18 cellular contexts compared by ENCODE assay signal in genomic region chr11:117477721-117478120, GRCh38.
DNase-seq lines count a peak whose midpoint lies in the region; ATAC-seq, FAIRE-seq and TF ChIP-seq lines count a peak whose summit lies in the region.
"Had no signal": no experiment of that assay in that cellular context is flagged by ENCODE, and none has a peak within 500 bp of the region (broad histone marks: within the 10 kb centered on the region; RNA-seq: fewer than 3 reads in every experiment).

No MANE protein-coding gene starts in this region.

- H3K4me2 ChIP-seq in H1 (ENCODE audit: insufficient read depth in 1 of 2, low read depth in 2 of 2, low read length in 2 of 2) (no peak overlapping the region), osteoblast (ENCODE audit: insufficient read depth, low read length) (no peak overlapping the region)

- no peak overlapping the region for H2BK120ac ChIP-seq in H1 (replicated peaks; ENCODE audit: low read depth, low read length)

- H3K27ac ChIP-seq in SJSA1 (peak overlapping the region; percentile 42; the same call in 1 of the 2 replicates), H1 (ENCODE audit: low read depth, low read length) (no peak overlapping the region), osteoblast (ENCODE audit: low read depth, low read length) (no peak overlapping the region)

- CTCF ChIA-PET in H1 (lab: Charles Lee; ENCODE audit: partially characterized antibody), result interaction anchor here (0.7 to 5.3 kb wide), 4 partner anchors 12 to 67 kb away, joined by 4 to 29 read pairs (median 14); no protein-coding TSS in a partner anchor

- H3K79me2 ChIP-seq in H1 (ENCODE audit: control insufficient read depth in 1 of 2, insufficient read depth in 2 of 2, low read length in 2 of 2) (no peaks in the 10 kb centered on the region), osteoblast (ENCODE audit: insufficient read depth, low read length) (no peaks in the 10 kb centered on the region)

- H3K36me3 Mint-ChIP-seq in brain, result peaks cover 39% of the 10 kb centered on the region
- H3K36me3 Mint-ChIP-seq: CD4-positive, alpha-beta memory T cell had no signal

- peaks cover 0 to 3% (median 0%) of the 10 kb centered on the region in 5 experiments for H3K9me3 Mint-ChIP-seq in brain
- H3K9me3 Mint-ChIP-seq: CD4-positive, alpha-beta memory T cell had no signal

- no peak overlapping the region for H3K18ac ChIP-seq in H1 (ENCODE audit: extremely low read depth, low read length)

- no peak overlapping the region for H4K91ac ChIP-seq in H1 (replicated peaks; ENCODE audit: insufficient read length, low read length)

- H2BK5ac ChIP-seq in H1 (ENCODE audit: low read depth, low read length), result no peak overlapping the region

- no peak overlapping the region for H2AK5ac ChIP-seq in H1 (ENCODE audit: low read depth, low read length)

- no peak for ATAC-seq in HG03460 (IDR thresholded peaks at IDR 0.05; ENCODE audit: unreplicated experiment)

- H4K20me1 ChIP-seq in H1 (replicated peaks in 1 of 2; ENCODE audit: control insufficient read depth in 1 of 2, insufficient read depth in 2 of 2, low read length in 2 of 2) (no peaks in the 10 kb centered on the region), osteoblast (ENCODE audit: insufficient read depth, low read length) (no peaks in the 10 kb centered on the region)

- POLR2A ChIA-PET in H1 (lab: Charles Lee; ENCODE audit: partially characterized antibody), result no interaction called here

- peaks cover 2% of the 10 kb centered on the region; the same call in 1 of the 2 replicates for H3K23me2 ChIP-seq in H1 (ENCODE audit: low read depth, low read length)

- H3K4me3 Mint-ChIP-seq in brain, result no peak overlapping the region
- H3K4me3 Mint-ChIP-seq: CD4-positive, alpha-beta memory T cell had no signal

- H2BK15ac ChIP-seq in H1 (ENCODE audit: low read length), result no peak overlapping the region

- H2AFZ ChIP-seq in H1 (ENCODE audit: low read length), result no peak overlapping the region
- no peak overlapping the region for H2AFZ ChIP-seq in osteoblast (ENCODE audit: low read length)

- peaks cover 44% of the 10 kb centered on the region for H3K4me1 Mint-ChIP-seq in brain

- no peak for TF ChIP-seq EP300 in H1 (IDR thresholded peaks at IDR 0.05; ENCODE audit: borderline replicate concordance in 1 of 2, low read depth in 2 of 2, low read length in 2 of 2)

- 92% methylated on average over 4 of the region's 4 CpGs; no CpG with 5 or more reads in 1 of the 2 experiments for WGBS in H1 (ENCODE audit: extremely low coverage in 1 of 2, insufficient coverage in 1 of 2, insufficient read length in 1 of 2, insufficient replicate concordance in 2 of 2, low coverage in 1 of 2, low lambda C conversion rate in 2 of 2, missing lambda C conversion rate in 1 of 2), 2 experiments

- H3K79me1 ChIP-seq in H1 (ENCODE audit: low read depth, low read length), result no peaks in the 10 kb centered on the region; the same call in 1 of the 2 replicates

- no peaks in the 10 kb centered on the region for H3K9me3 ChIP-seq in SJSA1 (replicated peaks)
- no peaks in the 10 kb centered on the region for H3K9me3 ChIP-seq in H1 (ENCODE audit: insufficient read depth in 2 of 2, low read depth in 1 of 2, low read length in 1 of 2)
- H3K9me3 ChIP-seq in osteoblast (ENCODE audit: low read depth, low read length), result no peaks in the 10 kb centered on the region

- DNase-seq in SJSA1 (ENCODE audit: low read depth in 1 of 2, low spot score in 2 of 2) (peak; percentile 64 to 71), H1 (ENCODE audit: low read depth in 1 of 2, low spot score in 2 of 2) (no peak), osteoblast (ENCODE audit: insufficient read length, low spot score, missing footprints) (peak; percentile 14), T-helper 1 cell (no peak), NCI-H1105 treated with DMSO at 0.1 percent for 48 hours (lab: John Stamatoyannopoulos, UW) (no peak)
- DNase-seq: C1 segment of cervical spinal cord; Calu3; CD4-positive, alpha-beta memory T cell; COR-L47; DMS79; EL; GOT3; H7; HCEC 1CT had no signal

- no peak overlapping the region for H3K23ac ChIP-seq in H1 (ENCODE audit: insufficient read length)

- no peaks in the 10 kb centered on the region for H3K27me3 ChIP-seq in SJSA1 (replicated peaks)
- no peaks in the 10 kb centered on the region; a peak in 1 of 7 replicates for H3K27me3 ChIP-seq in H1 (replicated peaks in 1 of 4; ENCODE audit: control insufficient read depth in 3 of 4, extremely low read depth in 1 of 4, insufficient read depth in 3 of 4, low read length in 3 of 4)
- H3K27me3 ChIP-seq in osteoblast (ENCODE audit: insufficient read depth, low read length), result no peaks in the 10 kb centered on the region

- H3K56ac ChIP-seq in H1 (replicated peaks; ENCODE audit: insufficient read length, low read depth, low read length), result no peak overlapping the region

- peak overlapping the region in 4 of 5 experiments; percentile 14 to 92 (median 50) for H3K27ac Mint-ChIP-seq in brain
- H3K27ac Mint-ChIP-seq: CD4-positive, alpha-beta memory T cell had no signal

- H3K4ac ChIP-seq in H1 (replicated peaks; ENCODE audit: insufficient read length, low read depth, low read length), result no peak overlapping the region

- H3K36me3 ChIP-seq in SJSA1, result no peaks in the 10 kb centered on the region
- no peaks in the 10 kb centered on the region; a peak in 1 of 8 replicates for H3K36me3 ChIP-seq in H1 (ENCODE audit: control insufficient read depth in 2 of 4, insufficient read depth in 4 of 4, low read length in 3 of 4)
- no peaks in the 10 kb centered on the region for H3K36me3 ChIP-seq in osteoblast (ENCODE audit: insufficient read depth, low read length)

- H3K14ac ChIP-seq in H1 (ENCODE audit: insufficient read length), result no peak overlapping the region

- H2BK20ac ChIP-seq in H1 (ENCODE audit: low read length), result 0 out of 2 replicates have a peak overlapping the region, but pooled peaks have one; percentile 48

- no peak overlapping the region for H4K5ac ChIP-seq in H1 (ENCODE audit: insufficient read length, low read depth, low read length)

- H3K4me3 ChIP-seq in SJSA1 (no peak overlapping the region), H1 (ENCODE audit: extremely low read depth in 1 of 4, insufficient read depth in 2 of 4, low read depth in 3 of 4, low read length in 4 of 4) (no peak overlapping the region), osteoblast (ENCODE audit: insufficient read depth, low read length) (no peak overlapping the region)
- H3K4me3 ChIP-seq: GM12878 had no signal

- peaks cover 3% of the 10 kb centered on the region for H3K27me3 Mint-ChIP-seq in brain

- no peak overlapping the region for H2BK12ac ChIP-seq in H1 (ENCODE audit: low read depth, low read length)

- no peak for TF ChIP-seq POLR2A in H1 (IDR thresholded peaks at IDR 0.05; ENCODE audit: control extremely low read depth in 1 of 2, low read depth in 2 of 2, low read length in 2 of 2)

- no peak for FAIRE-seq in H1 (lab: Jason Lieb, UNC)
- FAIRE-seq: GM12878, GM18507 had no signal

- H4K8ac ChIP-seq in H1 (ENCODE audit: extremely low read depth, insufficient read depth, low read length), result no peak overlapping the region; the same call in 1 of the 2 replicates

- TF ChIP-seq RAD21 in H1 (IDR thresholded peaks at IDR 0.05 in 1 of 2, conservative IDR thresholded peaks at IDR 0.05 in 1 of 2; ENCODE audit: low read depth in 2 of 2, low read length in 2 of 2), result no peak

- H3K4me1 ChIP-seq in SJSA1 (replicated peaks), result peaks cover 26% of the 10 kb centered on the region
- peaks cover 0 to 6% (median 4%) of the 10 kb centered on the region in 4 experiments; a peak in 5 of 7 replicates for H3K4me1 ChIP-seq in H1 (replicated peaks in 1 of 4; ENCODE audit: control insufficient read depth in 3 of 4, insufficient read depth in 4 of 4, low read length in 3 of 4)
- H3K4me1 ChIP-seq in osteoblast (ENCODE audit: insufficient read depth, low read length), result no peaks in the 10 kb centered on the region

- no peak overlapping the region for H3K9ac ChIP-seq in H1 (replicated peaks in 1 of 4; ENCODE audit: extremely low read depth in 1 of 4, low read depth in 3 of 4, low read length in 3 of 4)

- TF ChIP-seq CTCF in brain (conservative IDR thresholded peaks at IDR 0.05), result no peak
- no peak for TF ChIP-seq CTCF in H1 (IDR thresholded peaks at IDR 0.05; ENCODE audit: control extremely low read depth in 1 of 3, insufficient read depth in 1 of 3, low read depth in 1 of 3, low read length in 3 of 3)
- no peak for TF ChIP-seq CTCF in osteoblast (IDR thresholded peaks at IDR 0.05; ENCODE audit: extremely low read depth, low read depth, low read length)

TF ChIP-seq in H1, 55 proteins besides CTCF, POLR2A, EP300 and RAD21:
- TF ChIP-seq YY1 (IDR thresholded peaks at IDR 0.05; ENCODE audit: low read depth, low read length) (no peak), RNF2 (IDR thresholded peaks at IDR 0.05; ENCODE audit: borderline replicate concordance, low read depth, low read length, missing control alignments, poor library complexity, severe bottlenecking) (no peak), HDAC2 (IDR thresholded peaks at IDR 0.05; ENCODE audit: borderline replicate concordance in 1 of 2, low read depth in 2 of 2, low read length in 2 of 2) (no peak), TAF1 (IDR thresholded peaks at IDR 0.05; ENCODE audit: low read depth, low read length) (no peak), PHF8 (conservative IDR thresholded peaks at IDR 0.05; ENCODE audit: low read depth, low read length) (no peak), POLR2AphosphoS5 (IDR thresholded peaks at IDR 0.05; ENCODE audit: low read depth, low read length) (no peak), CREB1 (IDR thresholded peaks at IDR 0.05) (no peak), GTF2F1 (IDR thresholded peaks at IDR 0.05; ENCODE audit: borderline replicate concordance, low read depth, low read length) (no peak), JUND (IDR thresholded peaks at IDR 0.05; ENCODE audit: low read length) (no peak), RFX5 (IDR thresholded peaks at IDR 0.05; ENCODE audit: borderline replicate concordance, low read depth, low read length) (no peak), EZH2 (IDR thresholded peaks at IDR 0.05; ENCODE audit: low read depth, low read length, severe bottlenecking) (no peak), SP2 (IDR thresholded peaks at IDR 0.05; ENCODE audit: low read length) (no peak), SRF (IDR thresholded peaks at IDR 0.05; ENCODE audit: low read depth, low read length) (no peak), JUN (IDR thresholded peaks at IDR 0.05; ENCODE audit: low read depth, low read length) (no peak), CHD1 (IDR thresholded peaks at IDR 0.05; ENCODE audit: low read depth, low read length) (no peak)

Comparison
In these comparisons a context has a peak if more than half of its experiments do, and no peak if none do; other contexts are left out.
1. DNase-seq: peak in SJSA1 (2 of 2) and osteoblast (single experiment); none in H1 (0 of 2), T-helper 1 cell (0 of 5) and NCI-H1105 treated with DMSO at 0.1 percent for 48 hours (single experiment).